9 cellular contexts compared by ENCODE assay signal in genomic region chr4:94390804-94391410, GRCh38. TPM values are rescaled to one million over a fixed set of nuclear protein-coding genes. Genes with fewer than 3 reads are reported as not detected.
DNase-seq lines count a peak whose midpoint lies in the region; ATAC-seq, FAIRE-seq and TF ChIP-seq lines count a peak whose summit lies in the region.
"Had no signal": no experiment of that assay in that cellular context is flagged by ENCODE, and none has a peak within 500 bp of the region (broad histone marks: within the 10 kb centered on the region; RNA-seq: fewer than 3 reads in every experiment).

No MANE protein-coding gene starts in this region.

- TF ChIP-seq RAD21 in GM12878 (IDR thresholded peaks at IDR 0.05; ENCODE audit: insufficient read depth, low read depth, low read length) = peak; percentile 49

- H3K4me3 ChIP-seq in GM12878 = no peak overlapping the region

- no peak overlapping the region for H3K4me3 Mint-ChIP-seq in nephron progenitor cell
- H3K4me3 Mint-ChIP-seq: naive thymus-derived CD8-positive, alpha-beta T cell had no signal

- H3K9me3 Mint-ChIP-seq in nephron progenitor cell = peaks cover 29% of the 10 kb centered on the region
- H3K9me3 Mint-ChIP-seq: naive thymus-derived CD8-positive, alpha-beta T cell had no signal

- DNase-seq in NCI-H510A treated with DMSO at 0.1 percent for 48 hours (lab: John Stamatoyannopoulos, UW) = peak; percentile 4
- no peak for DNase-seq in NCI-H510A (lab: John Stamatoyannopoulos, UW)
- no peak for DNase-seq in GM12878 (ENCODE audit: low read depth, low spot score)
- DNase-seq in nephron progenitor cell = no peak
- no peak for DNase-seq in NCI-H2107 treated with DMSO at 0.1 percent for 48 hours (lab: John Stamatoyannopoulos, UW; ENCODE audit: unreplicated experiment)
- DNase-seq in substantia nigra (lab: John Stamatoyannopoulos, UW) = no peak

- H3K4me1 Mint-ChIP-seq in nephron progenitor cell = no peaks in the 10 kb centered on the region
- H3K4me1 Mint-ChIP-seq: naive thymus-derived CD8-positive, alpha-beta T cell had no signal

- POLR2A ChIA-PET in GM12878 (lab: Charles Lee) = no interaction called here

- in situ Hi-C loops in GM12878 (cut with MboI) = loop anchor here (5.0 kb wide), 2 partner anchors 89 to 604 kb away; no protein-coding TSS in a partner anchor

- no peaks in the 10 kb centered on the region for H3K9me3 ChIP-seq in GM12878 (replicated peaks; ENCODE audit: control insufficient read depth, insufficient read depth, low read length)

- H3K27ac Mint-ChIP-seq in nephron progenitor cell = no peak overlapping the region
- H3K27ac Mint-ChIP-seq: naive thymus-derived CD8-positive, alpha-beta T cell had no signal

- FAIRE-seq in GM12878 (lab: Jason Lieb, UNC) = no peak

- no peak for TF ChIP-seq POLR2A in GM12878 (IDR thresholded peaks at IDR 0.05; ENCODE audit: low read depth, low read length)

- no peaks in the 10 kb centered on the region for H3K36me3 ChIP-seq in GM12878 (ENCODE audit: control insufficient read depth in 2 of 2, insufficient read depth in 2 of 2, low read length in 1 of 2)

- TF ChIP-seq CTCF in GM12878 (IDR thresholded peaks at IDR 0.05 in 2 of 3, conservative IDR thresholded peaks at IDR 0.05 in 1 of 3; ENCODE audit: control insufficient read depth in 2 of 3, extremely low read depth in 1 of 3, insufficient read depth in 1 of 3, low read depth in 3 of 3, low read length in 3 of 3) = peak; percentile 46 to 53 (median 47); a peak in 4 of 6 replicates
- TF ChIP-seq CTCF in nephron progenitor cell (IDR thresholded peaks at IDR 0.05) = peak; percentile 42

- no peak overlapping the region for H3K4me2 ChIP-seq in GM12878 (ENCODE audit: control insufficient read depth, insufficient read depth)

- H3K9ac ChIP-seq in GM12878 (ENCODE audit: control insufficient read depth, insufficient read depth, low read length) = no peak overlapping the region

- peaks cover 0 to 2% of the 10 kb centered on the region in 2 experiments; a peak in 1 of 4 replicates for H3K27me3 ChIP-seq in GM12878 (replicated peaks in 1 of 2; ENCODE audit: control insufficient read depth in 2 of 2, insufficient read depth in 2 of 2, low read length in 1 of 2)

- H3K27me3 Mint-ChIP-seq in nephron progenitor cell (ENCODE audit: low read depth, poor library complexity) = peaks cover 8% of the 10 kb centered on the region

- no peaks in the 10 kb centered on the region for H3K4me1 ChIP-seq in GM12878 (ENCODE audit: control insufficient read depth, insufficient read depth, low read length)

- BruUV-seq in GM12878 (replicated peaks; lab: Mats Ljungman, UMichigan) = no TSS peak

- RAD21 ChIA-PET in GM12878 (lab: Charles Lee; ENCODE audit: unreplicated experiment) = no interaction called here

- 75% methylated on average over 2 of the region's 2 CpGs for WGBS in GM12878 (ENCODE audit: insufficient coverage, insufficient replicate concordance, low lambda C conversion rate, missing lambda C conversion rate)

- ATAC-seq in HG03354 (IDR thresholded peaks at IDR 0.05; ENCODE audit: poor library complexity, severe bottlenecking, unreplicated experiment) (peak; percentile 72), GM12878 (peak; percentile 67), GM19452 (IDR thresholded peaks at IDR 0.05; ENCODE audit: unreplicated experiment) (no peak)
- ATAC-seq: naive thymus-derived CD8-positive, alpha-beta T cell had no signal

- intact Hi-C loops in GM12878 (cut with micrococcal nuclease; ENCODE audit: unreplicated experiment) = loop anchor here (1.0 kb wide), 3 partner anchors 58 to 600 kb away; no protein-coding TSS in a partner anchor

- H2AFZ ChIP-seq in GM12878 (ENCODE audit: control insufficient read depth, low read depth, low read length) = no peak overlapping the region

- no peak overlapping the region for H3K27ac ChIP-seq in GM12878 (ENCODE audit: control insufficient read depth, insufficient read depth)
- no peak overlapping the region for H3K27ac ChIP-seq in substantia nigra (ENCODE audit: low read depth, low read length, poor library complexity, severe bottlenecking)

- H3K36me3 Mint-ChIP-seq in nephron progenitor cell (ENCODE audit: low read depth) = peaks cover 14% of the 10 kb centered on the region
- H3K36me3 Mint-ChIP-seq: naive thymus-derived CD8-positive, alpha-beta T cell had no signal

- no peaks in the 10 kb centered on the region for H3K79me2 ChIP-seq in GM12878 (ENCODE audit: control insufficient read depth, insufficient read depth, low read length)

- SMC1A ChIA-PET in GM12878 (lab: Charles Lee; ENCODE audit: uncharacterized antibody, unreplicated experiment) = interaction anchor here (1.2 kb wide), 1 partner anchor 52 kb away, joined by 5 read pairs; no protein-coding TSS in a partner anchor

- H4K20me1 ChIP-seq in GM12878 (ENCODE audit: control insufficient read depth, insufficient read depth) = no peaks in the 10 kb centered on the region

- TF ChIP-seq EP300 in GM12878 (IDR thresholded peaks at IDR 0.05; ENCODE audit: borderline replicate concordance in 1 of 2, control insufficient read depth in 1 of 2, low read depth in 2 of 2, low read length in 2 of 2) = no peak

- CTCF ChIA-PET in GM12878 (lab: Yijun Ruan, JAX) = interaction anchor here (0.8 to 2.6 kb wide), 3 partner anchors 39 to 196 kb away, joined by 3 to 20 read pairs (median 3); no protein-coding TSS in a partner anchor

TF ChIP-seq in GM12878, 131 proteins besides CTCF, POLR2A, EP300 and RAD21:
- TF ChIP-seq SMC3 (IDR thresholded peaks at IDR 0.05; ENCODE audit: borderline replicate concordance, low read length) (peak; percentile 72; the same call in 1 of the 2 replicates), IRF5 (IDR thresholded peaks at IDR 0.05; ENCODE audit: borderline replicate concordance) (no peak)
TF ChIP-seq in GM12878: peak in this region for 1.

RNA-seq across cellular contexts. Expression of gene HPGDS, which starts 48.3 kb away (rescaled TPM):
- not detected in 2 replicates for total RNA-seq in GM12878 (2013; cell fraction: nucleolus; rRNA removed)
- total RNA-seq in GM12878 (2014; rRNA removed) = not detected in 2 replicates
- not detected in 2 replicates for total RNA-seq in GM12878 (2014; rRNA removed; fragmentation: Illumina TruSeq; extraction: Trizol)
- not detected in 2 replicates for total RNA-seq in GM12878 (2021)
- polyA plus RNA-seq in GM12878 (2011; ENCODE audit: low read depth) = not detected
- polyA plus RNA-seq in GM12878 (2011; rRNA removed) = not detected in 2 replicates
- polyA plus RNA-seq in GM12878 (2011; cell fraction: cytosol; rRNA removed) = not detected in 2 replicates
- not detected in 2 replicates for polyA plus RNA-seq in GM12878 (2011; cell fraction: nucleus; rRNA removed)
- polyA plus RNA-seq in GM12878 (2012) = not detected in 2 replicates
- not detected in 2 replicates for polyA plus RNA-seq in GM12878 (2014; fragmentation: Illumina TruSeq; extraction: Trizol)
- polyA plus RNA-seq in GM12878 (2014; fragmentation: Nextera tagmentation; extraction: Ambion mirVana) = not detected
- polyA plus RNA-seq in GM12878 (2014; rRNA removed) = not detected in 2 replicates
- polyA plus RNA-seq in GM12878 (2016; fragmentation: Nextera tagmentation; extraction: Ambion mirVana) = not detected
- polyA minus RNA-seq in GM12878 (2011; rRNA and poly(A)+ RNA removed) = not detected in 2 replicates
- not detected in 2 replicates for polyA minus RNA-seq in GM12878 (2011; cell fraction: cytosol; rRNA and poly(A)+ RNA removed)
- not detected in 2 replicates for polyA minus RNA-seq in GM12878 (2011; cell fraction: nucleus; rRNA and poly(A)+ RNA removed)
- total RNA-seq: naive thymus-derived CD8-positive, alpha-beta T cell had no signal
